1 cellular context compared by ENCODE assay signal in the genomic region with DNA sequence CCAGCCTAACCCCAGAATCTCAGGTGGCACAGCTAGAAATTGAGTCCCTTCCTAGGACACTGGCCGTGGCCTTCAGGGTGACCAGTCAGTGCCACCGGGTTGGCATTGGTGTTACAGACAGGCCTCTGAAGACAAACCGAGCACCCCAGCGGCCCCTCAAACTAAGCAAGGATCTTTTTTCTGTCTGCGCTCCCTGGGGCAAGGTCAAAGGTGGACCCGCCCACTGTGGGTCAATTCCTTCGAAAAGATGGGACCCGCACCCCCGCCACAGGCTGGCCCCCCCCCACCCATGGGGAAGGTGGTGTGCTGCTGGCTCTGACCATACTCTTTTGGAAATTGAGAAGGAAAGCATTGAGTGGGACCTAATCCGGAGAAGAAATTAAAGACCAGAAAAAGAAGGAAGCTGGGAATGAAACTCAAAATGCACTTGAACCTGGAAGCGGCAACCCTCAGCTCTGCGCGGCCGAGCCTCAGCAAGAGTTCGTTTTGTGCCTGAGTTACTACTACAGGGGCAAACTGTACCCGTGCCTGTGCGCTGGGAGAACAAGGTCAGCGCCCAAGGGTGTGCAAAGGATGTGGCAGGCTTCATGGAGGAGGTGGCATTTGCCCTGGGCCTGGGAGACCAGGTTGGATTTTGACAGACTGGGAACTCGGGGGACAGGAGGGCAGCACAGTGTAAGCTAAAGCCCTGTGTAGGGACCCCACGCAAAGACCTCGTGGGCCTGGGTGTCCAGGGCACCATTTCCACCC.
TF ChIP-seq lines count a peak whose summit lies in the region.

No MANE protein-coding gene starts in this region.

TF ChIP-seq in HepG2, 621 proteins besides CTCF, POLR2A, EP300 and RAD21:
- no peak for TF ChIP-seq MED1 (CRISPR knock-in tag; IDR thresholded peaks at IDR 0.05)
- 0 out of 2 replicates have a peak, but pooled peaks have one; percentile 35 for TF ChIP-seq ZNF274 (CRISPR knock-in tag; IDR thresholded peaks at IDR 0.05)
- TF ChIP-seq, protein P1, sequence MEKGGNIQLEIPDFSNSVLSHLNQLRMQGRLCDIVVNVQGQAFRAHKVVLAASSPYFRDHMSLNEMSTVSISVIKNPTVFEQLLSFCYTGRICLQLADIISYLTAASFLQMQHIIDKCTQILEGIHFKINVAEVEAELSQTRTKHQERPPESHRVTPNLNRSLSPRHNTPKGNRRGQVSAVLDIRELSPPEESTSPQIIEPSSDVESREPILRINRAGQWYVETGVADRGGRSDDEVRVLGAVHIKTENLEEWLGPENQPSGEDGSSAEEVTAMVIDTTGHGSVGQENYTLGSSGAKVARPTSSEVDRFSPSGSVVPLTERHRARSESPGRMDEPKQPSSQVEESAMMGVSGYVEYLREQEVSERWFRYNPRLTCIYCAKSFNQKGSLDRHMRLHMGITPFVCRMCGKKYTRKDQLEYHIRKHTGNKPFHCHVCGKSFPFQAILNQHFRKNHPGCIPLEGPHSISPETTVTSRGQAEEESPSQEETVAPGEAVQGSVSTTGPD (CRISPR knock-in tag; IDR thresholded peaks at IDR 0.05), result no peak
- peak; percentile 86 for TF ChIP-seq RBM22 (optimal IDR thresholded peaks at IDR 0.05; ENCODE audit: low read length)
- TF ChIP-seq POLR2G (IDR thresholded peaks at IDR 0.05; ENCODE audit: low read depth, low read length), result peak; percentile 17; the same call in 1 of the 2 replicates
- TF ChIP-seq HCFC1 (IDR thresholded peaks at IDR 0.05; ENCODE audit: low read depth, low read length), result no peak
- peak; percentile 72; the same call in 1 of the 2 replicates for TF ChIP-seq ZC3H13 (CRISPR knock-in tag; IDR thresholded peaks at IDR 0.05)
- peak; percentile 44 for TF ChIP-seq ZFP36 (IDR thresholded peaks at IDR 0.05; ENCODE audit: borderline replicate concordance, low read depth, low read length, partially characterized antibody)
- 0 out of 2 replicates have a peak, but pooled peaks have one; percentile 44 for TF ChIP-seq ZNF878 (CRISPR knock-in tag; IDR thresholded peaks at IDR 0.05)
- TF ChIP-seq ZNF772 (CRISPR knock-in tag; IDR thresholded peaks at IDR 0.05), result no peak
- TF ChIP-seq ZNF629 (CRISPR knock-in tag; conservative IDR thresholded peaks at IDR 0.05), result no peak
- TF ChIP-seq AGO2 (optimal IDR thresholded peaks at IDR 0.05; ENCODE audit: low read depth, low read length), result peak; percentile 51
- no peak for TF ChIP-seq FOXC1 (CRISPR knock-in tag; IDR thresholded peaks at IDR 0.05; ENCODE audit: borderline replicate concordance)
